Comparison of ENCODE assay signal across 2 cellular contexts in genomic region chr21:29943885-29944284, GRCh38.
TF ChIP-seq lines count a peak whose summit lies in the region.

No MANE protein-coding gene starts in this region.

TF ChIP-seq in SK-N-SH, 30 proteins besides CTCF, POLR2A, EP300 and RAD21 (continued from another document):
- TF ChIP-seq ZBTB33 (IDR thresholded peaks at IDR 0.05; ENCODE audit: borderline replicate concordance, low read depth) (no peak), MXI1 (IDR thresholded peaks at IDR 0.05; ENCODE audit: low read depth, low read length) (no peak), MAX (IDR thresholded peaks at IDR 0.05; ENCODE audit: low read depth) (no peak), GABPA (IDR thresholded peaks at IDR 0.05; ENCODE audit: low read depth) (no peak), NFIC (IDR thresholded peaks at IDR 0.05; ENCODE audit: borderline replicate concordance) (no peak), REST (IDR thresholded peaks at IDR 0.05; ENCODE audit: low read depth, low read length) (no peak), USF2 (IDR thresholded peaks at IDR 0.05; ENCODE audit: borderline replicate concordance, low read depth, low read length) (no peak), CHD2 (IDR thresholded peaks at IDR 0.05; ENCODE audit: low read length, partially characterized antibody) (no peak), RXRA (IDR thresholded peaks at IDR 0.05; ENCODE audit: borderline replicate concordance, low read depth) (no peak), ELF1 (IDR thresholded peaks at IDR 0.05) (no peak), RCOR1 (IDR thresholded peaks at IDR 0.05; ENCODE audit: low read length) (no peak), FOSL2 (IDR thresholded peaks at IDR 0.05; ENCODE audit: borderline replicate concordance, low read depth) (no peak), EZH2phosphoT487 (IDR thresholded peaks at IDR 0.05; ENCODE audit: borderline replicate concordance, low read depth) (no peak)

TF ChIP-seq in SK-N-SH treated with all-trans-retinoic acid at 6 μM for 48 hours, 23 proteins besides CTCF, POLR2A, EP300 and RAD21 (continued from another document):
- TF ChIP-seq POU6F1 (CRISPR knock-in tag; IDR thresholded peaks at IDR 0.05; ENCODE audit: borderline replicate concordance, low read depth) (no peak), ESRRG (CRISPR knock-in tag; IDR thresholded peaks at IDR 0.05) (no peak), ZFP3 (CRISPR knock-in tag; IDR thresholded peaks at IDR 0.05) (no peak), RARB (CRISPR knock-in tag; IDR thresholded peaks at IDR 0.05) (no peak), TSHZ2 (CRISPR knock-in tag; IDR thresholded peaks at IDR 0.05) (no peak), ZFP30 (CRISPR knock-in tag; IDR thresholded peaks at IDR 0.05) (no peak)
